ENCODE assay signal across 19 cellular contexts in the genomic region with DNA sequence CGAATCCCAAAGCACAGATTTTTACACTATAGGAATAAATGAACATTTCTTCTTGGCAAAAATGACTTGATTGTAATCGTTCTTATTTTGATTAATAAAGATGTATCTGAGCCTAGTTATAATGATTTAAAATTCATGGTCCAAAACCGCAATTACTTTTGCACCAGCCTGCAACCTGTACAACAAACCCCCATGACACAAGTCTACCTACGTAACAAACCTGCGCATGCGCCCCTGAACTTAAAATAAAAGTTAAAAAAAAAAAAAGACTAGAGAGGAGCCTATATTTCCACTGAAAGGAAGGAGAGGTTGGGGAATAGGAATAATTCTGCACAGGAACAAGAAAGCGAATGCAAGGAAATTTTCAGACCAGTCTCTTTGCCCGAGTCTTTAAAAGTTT.
DNase-seq lines count a peak whose midpoint lies in the region; ATAC-seq, FAIRE-seq and TF ChIP-seq lines count a peak whose summit lies in the region.
"Had no signal": no experiment of that assay in that cellular context is flagged by ENCODE, and none has a peak within 500 bp of the region (broad histone marks: within the 10 kb centered on the region; RNA-seq: fewer than 3 reads in every experiment).

No MANE protein-coding gene starts in this region.

- TF ChIP-seq CTCF in WERI-Rb-1 (IDR thresholded peaks at IDR 0.05; ENCODE audit: low read depth, low read length) (no peak), right atrium auricular region (IDR thresholded peaks at IDR 0.05) (no peak)

- no peaks in the 10 kb centered on the region for H3K9me2 ChIP-seq in Karpas-422 (replicated peaks; ENCODE audit: insufficient read depth, low read length)

- H3K27ac ChIP-seq in Karpas-422 (ENCODE audit: low read length) (no peak overlapping the region), WERI-Rb-1 (peak overlapping the region; percentile 41), right atrium auricular region (no peak overlapping the region)
- H3K27ac ChIP-seq: GM23248 had no signal

- no peak overlapping the region for H3K4me2 ChIP-seq in Karpas-422 (ENCODE audit: low read depth, low read length, poor library complexity, severe bottlenecking)

- H3K9me3 ChIP-seq in Karpas-422 (ENCODE audit: low read length) (no peaks in the 10 kb centered on the region), WERI-Rb-1 (ENCODE audit: severe bottlenecking) (peaks cover 9% of the 10 kb centered on the region), right atrium auricular region (no peaks in the 10 kb centered on the region)

- no peak overlapping the region for H2AFZ ChIP-seq in Karpas-422 (ENCODE audit: low read length)
- H2AFZ ChIP-seq: GM23248 had no signal

- peaks cover 4% of the 10 kb centered on the region for H3K4me1 ChIP-seq in Karpas-422 (ENCODE audit: low read length)
- peaks cover 0 to 23% of the 10 kb centered on the region in 2 donors for H3K4me1 ChIP-seq in right atrium auricular region

- no peaks in the 10 kb centered on the region for H3K79me2 ChIP-seq in Karpas-422 (ENCODE audit: low read length)

- no peak overlapping the region for H3K4me3 ChIP-seq in Karpas-422 (ENCODE audit: low read length)
- H3K4me3 ChIP-seq in WERI-Rb-1 (ENCODE audit: low read depth, low read length) = no peak overlapping the region
- H3K4me3 ChIP-seq in right atrium auricular region = no peak overlapping the region
- H3K4me3 ChIP-seq: GM23248 had no signal

- no peak overlapping the region for H3K9ac ChIP-seq in Karpas-422 (ENCODE audit: low read length)
- H3K9ac ChIP-seq: GM23248 had no signal

- no peaks in the 10 kb centered on the region for H4K20me1 ChIP-seq in Karpas-422 (ENCODE audit: insufficient read depth, low read depth, low read length)

- ATAC-seq in SK-N-SH treated with all-trans-retinoic acid at 6 μM for 48 hours (no peak), GM18519 (IDR thresholded peaks at IDR 0.05; ENCODE audit: low FRiP score, unreplicated experiment) (no peak)

- H3K27me3 ChIP-seq in Karpas-422 (ENCODE audit: low read length) = no peaks in the 10 kb centered on the region; the same call in 1 of the 2 replicates
- no peaks in the 10 kb centered on the region for H3K27me3 ChIP-seq in WERI-Rb-1 (ENCODE audit: insufficient read depth, low read depth, severe bottlenecking)
- no peaks in the 10 kb centered on the region for H3K27me3 ChIP-seq in right atrium auricular region

- H3K36me3 ChIP-seq in Karpas-422 (ENCODE audit: insufficient read depth, low read length) (no peaks in the 10 kb centered on the region), WERI-Rb-1 (no peaks in the 10 kb centered on the region), right atrium auricular region (no peaks in the 10 kb centered on the region)

- DNase-seq in Karpas-422 (peak; percentile 39), WERI-Rb-1 (no peak), frontal cortex (ENCODE audit: low spot score in 2 of 2) (no peak), right atrium auricular region (ENCODE audit: low spot score) (no peak)
- DNase-seq: C1 segment of cervical spinal cord; Calu3; CD4-positive, alpha-beta memory T cell; COR-L47; DMS53; DMS79 treated with DMSO at 0.1 percent for 48 hours; GF-D8; GM23248; H7; HCEC 1CT had no signal

- FAIRE-seq in frontal cortex (lab: Jason Lieb, UNC) = peak; percentile 17
- FAIRE-seq: GM12891, GM18507, H1 had no signal

TF ChIP-seq in SK-N-SH treated with all-trans-retinoic acid at 6 μM for 48 hours, 23 proteins besides CTCF, POLR2A, EP300 and RAD21:
- no peak for TF ChIP-seq ARNTL (CRISPR knock-in tag; IDR thresholded peaks at IDR 0.05; ENCODE audit: borderline replicate concordance, low read depth)
- TF ChIP-seq OSR1 (CRISPR knock-in tag; IDR thresholded peaks at IDR 0.05) = no peak
- no peak for TF ChIP-seq RARB (CRISPR knock-in tag; IDR thresholded peaks at IDR 0.05)
TF ChIP-seq in SK-N-SH treated with all-trans-retinoic acid at 6 μM for 48 hours: peak in this region for 0.
